10 cellular contexts compared by ENCODE assay signal in genomic region chr17:79799538-79800324, GRCh38. TPM values are rescaled to one million over a fixed set of nuclear protein-coding genes. Genes with fewer than 3 reads are reported as not detected.
A peak's percentile ranks its signal among the peaks of the same experiment; 100 is the strongest.
DNase-seq lines count a peak whose midpoint lies in the region; ATAC-seq and TF ChIP-seq lines count a peak whose summit lies in the region.
"Had no signal": no experiment of that assay in that cellular context is flagged by ENCODE, and none has a peak within 500 bp of the region (broad histone marks: within the 10 kb centered on the region; RNA-seq: fewer than 3 reads in every experiment).

No MANE protein-coding gene starts in this region.

- CTCF ChIA-PET in activated naive CD4-positive, alpha-beta T cell treated with anti-CD3 and anti-CD28 coated beads, Interleukin-2, amount 10 ng/mL, durations not matched to agents 7 days and 5 days (lab: Charles Lee) = interaction anchor here (1.1 to 3.1 kb wide), 2 partner anchors 13 to 42 kb away, joined by 3 to 16 read pairs; no protein-coding TSS in a partner anchor

- no peak for DNase-seq in activated naive CD4-positive, alpha-beta T cell treated with anti-CD3 and anti-CD28 coated beads, Interleukin-2, amount 10 ng/mL, durations not matched to agents 7 days and 5 days
- no peak for DNase-seq in activated naive CD4-positive, alpha-beta T cell treated with Interleukin-2 at 50 U/mL for 16 hours
- DNase-seq in OCI-M1 (lab: John Stamatoyannopoulos, UW) (peak; percentile 37), sigmoid colon (no peak), T1000 (lab: John Stamatoyannopoulos, UW) (no peak), coronary artery (ENCODE audit: low spot score) (no peak)
- no peak for DNase-seq in central memory CD8-positive, alpha-beta T cell (ENCODE audit: low spot score in 2 of 2)
- peak in 1 of 2 donors; percentile 34 for DNase-seq in stimulated activated naive CD8-positive, alpha-beta T cell treated with anti-CD3 and anti-CD28 coated beads, Interleukin-15, amount 100 ng/mL, for 72 hours
- DNase-seq: activated CD4-positive, CD25-positive, alpha-beta regulatory T cell treated with anti-CD3 and anti-CD28 coated beads, Interleukin-2, amount 50 U/mL, for 72 hours had no signal

- TF ChIP-seq EP300 in sigmoid colon (IDR thresholded peaks at IDR 0.05) = no peak

- H3K36me3 Mint-ChIP-seq in activated naive CD4-positive, alpha-beta T cell treated with anti-CD3 and anti-CD28 coated beads, Interleukin-2, amount 10 ng/mL, durations not matched to agents 7 days and 5 days = peaks cover 21% of the 10 kb centered on the region
- H3K36me3 Mint-ChIP-seq in central memory CD8-positive, alpha-beta T cell (ENCODE audit: insufficient read depth) = peaks cover 31% of the 10 kb centered on the region

- intact Hi-C loops in sigmoid colon (cut with DNase I) = no loop called here

- peaks cover 70 to 77% (median 75%) of the 10 kb centered on the region in 3 donors for H3K27me3 ChIP-seq in sigmoid colon

- no peaks in the 10 kb centered on the region for H3K9me3 ChIP-seq in sigmoid colon
- H3K9me3 ChIP-seq: left lung had no signal

- H3K4me3 ChIP-seq in sigmoid colon = no peak overlapping the region
- H3K4me3 ChIP-seq in coronary artery = no peak overlapping the region

- WGBS in sigmoid colon, 2 donors = 4 to 5% methylated on average over 31 of the region's 31 CpGs

- H3K27ac Mint-ChIP-seq in activated naive CD4-positive, alpha-beta T cell treated with anti-CD3 and anti-CD28 coated beads, Interleukin-2, amount 10 ng/mL, durations not matched to agents 7 days and 5 days = peak overlapping the region; percentile 12
- H3K27ac Mint-ChIP-seq in central memory CD8-positive, alpha-beta T cell (ENCODE audit: low read depth) = peak overlapping the region; percentile 94
- H3K27ac Mint-ChIP-seq in stimulated activated naive CD8-positive, alpha-beta T cell treated with anti-CD3 and anti-CD28 coated beads, Interleukin-15, amount 100 ng/mL, for 72 hours = peak overlapping the region in 1 of 2 donors; percentile 48

- H3K4me1 ChIP-seq in sigmoid colon = peaks cover 0 to 82% (median 52%) of the 10 kb centered on the region in 4 donors

- no peaks in the 10 kb centered on the region for H3K9me3 Mint-ChIP-seq in activated naive CD4-positive, alpha-beta T cell treated with anti-CD3 and anti-CD28 coated beads, Interleukin-2, amount 10 ng/mL, durations not matched to agents 7 days and 5 days
- H3K9me3 Mint-ChIP-seq in central memory CD8-positive, alpha-beta T cell = no peaks in the 10 kb centered on the region
- H3K9me3 Mint-ChIP-seq in stimulated activated naive CD8-positive, alpha-beta T cell treated with anti-CD3 and anti-CD28 coated beads, Interleukin-15, amount 100 ng/mL, for 72 hours = no peaks in the 10 kb centered on the region

- peaks cover 90% of the 10 kb centered on the region for H3K27me3 Mint-ChIP-seq in activated naive CD4-positive, alpha-beta T cell treated with anti-CD3 and anti-CD28 coated beads, Interleukin-2, amount 10 ng/mL, durations not matched to agents 7 days and 5 days
- peaks cover 48% of the 10 kb centered on the region for H3K27me3 Mint-ChIP-seq in central memory CD8-positive, alpha-beta T cell
- H3K27me3 Mint-ChIP-seq in stimulated activated naive CD8-positive, alpha-beta T cell treated with anti-CD3 and anti-CD28 coated beads, Interleukin-15, amount 100 ng/mL, for 72 hours = peaks cover 58% of the 10 kb centered on the region

- no peak for TF ChIP-seq POLR2A in sigmoid colon (IDR thresholded peaks at IDR 0.05)

- TF ChIP-seq CTCF in sigmoid colon (IDR thresholded peaks at IDR 0.05) (no peak), coronary artery (IDR thresholded peaks at IDR 0.05) (no peak)

- peaks cover 50% of the 10 kb centered on the region for H3K4me1 Mint-ChIP-seq in activated naive CD4-positive, alpha-beta T cell treated with anti-CD3 and anti-CD28 coated beads, Interleukin-2, amount 10 ng/mL, durations not matched to agents 7 days and 5 days
- H3K4me1 Mint-ChIP-seq in central memory CD8-positive, alpha-beta T cell = peaks cover 40% of the 10 kb centered on the region
- peaks cover 70% of the 10 kb centered on the region for H3K4me1 Mint-ChIP-seq in stimulated activated naive CD8-positive, alpha-beta T cell treated with anti-CD3 and anti-CD28 coated beads, Interleukin-15, amount 100 ng/mL, for 72 hours

- H3K27ac ChIP-seq in sigmoid colon (no peak overlapping the region), coronary artery (no peak overlapping the region)
- H3K27ac ChIP-seq: left lung had no signal

- H3K36me3 ChIP-seq in sigmoid colon = no peaks in the 10 kb centered on the region

- peak overlapping the region; percentile 51 for H3K4me3 Mint-ChIP-seq in activated naive CD4-positive, alpha-beta T cell treated with anti-CD3 and anti-CD28 coated beads, Interleukin-2, amount 10 ng/mL, durations not matched to agents 7 days and 5 days
- H3K4me3 Mint-ChIP-seq in central memory CD8-positive, alpha-beta T cell = peak overlapping the region; percentile 85
- peak overlapping the region; percentile 78 to 80 for H3K4me3 Mint-ChIP-seq in stimulated activated naive CD8-positive, alpha-beta T cell treated with anti-CD3 and anti-CD28 coated beads, Interleukin-15, amount 100 ng/mL, for 72 hours

- ATAC-seq in central memory CD8-positive, alpha-beta T cell (replicated peaks; ENCODE audit: extremely low read depth, poor library complexity, severe bottlenecking) = no peak
- ATAC-seq in stimulated activated naive CD8-positive, alpha-beta T cell treated with anti-CD3 and anti-CD28 coated beads, Interleukin-15, amount 100 ng/mL, for 72 hours = no peak
- ATAC-seq: left lung had no signal

RNA-seq across cellular contexts. Expression of gene CBX8, which starts 2.9 kb away (rescaled TPM):
- total RNA-seq in sigmoid colon = 1 to 10 TPM in 2 of 4 donors, under 1 TPM in 2; 0.28 to 1.8 (median 1.2) TPM
- 1 to 10 TPM; 2.4 to 5.6 (median 4.9) TPM for polyA plus RNA-seq in sigmoid colon

RNA-seq across cellular contexts. Expression of gene CBX2, which starts 21.8 kb away (rescaled TPM):
- total RNA-seq in sigmoid colon = under 1 TPM in 3 of 4 donors, not detected in 1; 0.33 to 0.95 (median 0.36) TPM
- polyA plus RNA-seq in sigmoid colon = 1 to 10 TPM in 1 of 3 donors, under 1 TPM in 2; under 0.01 to 2.0 (median 0.23) TPM

RNA-seq across cellular contexts. Expression of gene CBX4, which starts 39.5 kb away (rescaled TPM):
- 1 to 10 TPM; 6.1 to 9.8 (median 7.5) TPM for total RNA-seq in sigmoid colon
- 10 to 100 TPM in 1 of 3 donors, 1 to 10 TPM in 2; 3.5 to 14.2 (median 8.4) TPM for polyA plus RNA-seq in sigmoid colon
